ENCODE assay signal across 18 cellular contexts in the genomic region with DNA sequence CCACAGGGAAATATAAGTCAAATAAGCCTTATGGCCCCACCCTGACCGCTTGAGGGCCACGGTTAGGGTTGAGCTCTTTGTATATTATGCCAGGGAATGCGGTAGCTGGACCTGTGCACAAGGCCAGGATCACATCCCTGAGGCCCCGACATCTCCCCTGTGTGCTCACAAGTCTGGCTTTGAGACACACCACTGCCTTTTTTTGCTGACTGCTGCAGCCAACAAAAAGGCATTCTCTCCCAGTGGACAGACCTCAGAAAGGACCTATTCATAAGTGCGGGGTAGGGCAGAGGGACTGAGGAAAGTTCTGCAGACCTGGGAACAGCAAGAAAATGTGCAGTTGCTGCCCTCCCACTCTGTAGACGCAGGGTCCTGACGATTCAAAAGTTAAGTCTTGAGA. TPM values are rescaled to one million over a fixed set of nuclear protein-coding genes. Genes with fewer than 3 reads are reported as not detected.
DNase-seq lines count a peak whose midpoint lies in the region; ATAC-seq lines count a peak whose summit lies in the region.
"Had no signal": no experiment of that assay in that cellular context is flagged by ENCODE, and none has a peak within 500 bp of the region (broad histone marks: within the 10 kb centered on the region; RNA-seq: fewer than 3 reads in every experiment).

No MANE protein-coding gene starts in this region.

- H3K9me3 ChIP-seq in T-helper 17 cell (ENCODE audit: control insufficient read depth, low read length, poor library complexity, severe bottlenecking), result no peaks in the 10 kb centered on the region
- H3K9me3 ChIP-seq: spleen had no signal

- peak overlapping the region; percentile 62 for H3K27ac Mint-ChIP-seq in T-helper 17 cell
- peak overlapping the region; percentile 68 for H3K27ac Mint-ChIP-seq in stimulated activated effector memory CD8-positive, alpha-beta T cell treated with anti-CD3 and anti-CD28 coated beads, Interleukin-12 subunit alpha, Interleukin-12 subunit beta, amount 100 ng/mL, for 72 hours
- H3K27ac Mint-ChIP-seq: progenitor cell of endocrine pancreas had no signal

- ATAC-seq in T-helper 17 cell (no peak), HG03159 (IDR thresholded peaks at IDR 0.05; ENCODE audit: unreplicated experiment) (no peak)
- no peak for ATAC-seq in stimulated activated effector memory CD8-positive, alpha-beta T cell treated with anti-CD3 and anti-CD28 coated beads, Interleukin-12 subunit alpha, Interleukin-12 subunit beta, amount 100 ng/mL, for 72 hours
- ATAC-seq: esophagus mucosa; SK-N-SH treated with all-trans-retinoic acid at 6 μM for 48 hours; stimulated activated naive CD8-positive, alpha-beta T cell treated with anti-CD3 and anti-CD28 coated beads, Interleukin-15, Interleukin-2, amounts not matched to agents 100 U/mL and 50 U/mL, for 24 hours had no signal

- H3K4me3 Mint-ChIP-seq in T-helper 17 cell, result no peak overlapping the region
- no peak overlapping the region for H3K4me3 Mint-ChIP-seq in stimulated activated effector memory CD8-positive, alpha-beta T cell treated with anti-CD3 and anti-CD28 coated beads, Interleukin-12 subunit alpha, Interleukin-12 subunit beta, amount 100 ng/mL, for 72 hours
- H3K4me3 Mint-ChIP-seq: CD14-positive monocyte had no signal

- no peaks in the 10 kb centered on the region for H3K27me3 Mint-ChIP-seq in T-helper 17 cell
- H3K27me3 Mint-ChIP-seq: progenitor cell of endocrine pancreas had no signal

- no peaks in the 10 kb centered on the region for H3K36me3 Mint-ChIP-seq in T-helper 17 cell (ENCODE audit: low read depth)
- H3K36me3 Mint-ChIP-seq in stimulated activated effector memory CD8-positive, alpha-beta T cell treated with anti-CD3 and anti-CD28 coated beads, Interleukin-12 subunit alpha, Interleukin-12 subunit beta, amount 100 ng/mL, for 72 hours, result peaks cover 30% of the 10 kb centered on the region

- DNase-seq in D341Med (ENCODE audit: low spot score) (peak; percentile 11), T-helper 17 cell (no peak), islet precursor cell (peak; percentile 69), NCI-H69 (lab: John Stamatoyannopoulos, UW) (no peak), NCI-H2107 treated with DMSO at 0.1 percent for 48 hours (lab: John Stamatoyannopoulos, UW; ENCODE audit: unreplicated experiment) (no peak)
- DNase-seq in stimulated activated effector memory CD8-positive, alpha-beta T cell treated with anti-CD3 and anti-CD28 coated beads, Interleukin-12 subunit alpha, Interleukin-12 subunit beta, amount 100 ng/mL, for 72 hours (ENCODE audit: low spot score in 2 of 2), result no peak
- DNase-seq: activated naive CD4-positive, alpha-beta T cell treated with Interleukin-2 at 50 U/mL for 16 hours; kidney glomerular epithelial cell; NCI-H187 treated with DMSO at 0.1 percent for 48 hours; NCI-H510A; OCI-M1; spleen; stimulated activated naive CD8-positive, alpha-beta T cell treated with anti-CD3 and anti-CD28 coated beads, Interleukin-15, Interleukin-2, amounts not matched to agents 100 U/mL and 50 U/mL, for 24 hours had no signal

- no peaks in the 10 kb centered on the region for H3K9me3 Mint-ChIP-seq in stimulated activated effector memory CD8-positive, alpha-beta T cell treated with anti-CD3 and anti-CD28 coated beads, Interleukin-12 subunit alpha, Interleukin-12 subunit beta, amount 100 ng/mL, for 72 hours

- peaks cover 13% of the 10 kb centered on the region for H3K4me1 Mint-ChIP-seq in T-helper 17 cell
- H3K4me1 Mint-ChIP-seq in stimulated activated effector memory CD8-positive, alpha-beta T cell treated with anti-CD3 and anti-CD28 coated beads, Interleukin-12 subunit alpha, Interleukin-12 subunit beta, amount 100 ng/mL, for 72 hours, result peaks cover 25% of the 10 kb centered on the region

RNA-seq across cellular contexts. Expression of gene SIDT2, which starts 3.4 kb away (rescaled TPM):
- 100 to 1,000 TPM; 106 to 118 TPM for total RNA-seq in T-helper 17 cell

RNA-seq across cellular contexts. Expression of gene TAGLN, which starts 24.1 kb away (rescaled TPM):
- 1 to 10 TPM; 8.7 to 9.6 TPM for total RNA-seq in T-helper 17 cell

RNA-seq across cellular contexts. Expression of gene PAFAH1B2, which starts 31.0 kb away (rescaled TPM):
- total RNA-seq in T-helper 17 cell, result 10 to 100 TPM; 31.1 to 43.4 TPM

RNA-seq across cellular contexts. Expression of gene PCSK7, which starts 56.8 kb away (rescaled TPM):
- total RNA-seq in T-helper 17 cell, result 100 to 1,000 TPM; 312 to 355 TPM

RNA-seq across cellular contexts. Expression of gene RNF214, which starts 57.4 kb away (rescaled TPM):
- total RNA-seq in T-helper 17 cell, result 10 to 100 TPM; 20.1 to 24.4 TPM

Comparison
In these comparisons a context has a peak if more than half of its experiments do, and no peak if none do; other contexts are left out.
1. DNase-seq: peak in D341Med (single experiment) and islet precursor cell (single experiment); none in T-helper 17 cell (0 of 3), stimulated activated effector memory CD8-positive, alpha-beta T cell treated with anti-CD3 and anti-CD28 coated beads, Interleukin-12 subunit alpha, Interleukin-12 subunit beta, amount 100 ng/mL, for 72 hours (0 of 2), NCI-H69 (single experiment) and NCI-H2107 treated with DMSO at 0.1 percent for 48 hours (single experiment).